In genomic region chr7:124413029-124413428, GRCh38 we compare ENCODE assay signal across 16 cellular contexts.
"Had no signal": no experiment of that assay in that cellular context is flagged by ENCODE, and none has a peak within 500 bp of the region (broad histone marks: within the 10 kb centered on the region; RNA-seq: fewer than 3 reads in every experiment).

No MANE protein-coding gene starts in this region.

- H3K27ac Mint-ChIP-seq: activated B cell treated with CpG ODN at 0.5 μM for 24 hours; activated CD4-positive, alpha-beta memory T cell treated with anti-CD3 and anti-CD28 coated beads for 36 hours; activated naive CD8-positive, alpha-beta T cell treated with anti-CD3 and anti-CD28 coated beads, Interleukin-2, amount 10 ng/mL, durations not matched to agents 7 days and 5 days; effector memory CD8-positive, alpha-beta T cell; neural progenitor cell had no signal

- H3K4me3 Mint-ChIP-seq: activated B cell treated with CpG ODN at 0.5 μM for 24 hours; activated CD4-positive, alpha-beta memory T cell treated with anti-CD3 and anti-CD28 coated beads for 36 hours; activated naive CD8-positive, alpha-beta T cell treated with anti-CD3 and anti-CD28 coated beads, Interleukin-2, amount 10 ng/mL, durations not matched to agents 7 days and 5 days; effector memory CD8-positive, alpha-beta T cell; neural progenitor cell had no signal

- H3K27me3 Mint-ChIP-seq: activated B cell treated with CpG ODN at 0.5 μM for 24 hours; activated CD4-positive, alpha-beta memory T cell treated with anti-CD3 and anti-CD28 coated beads for 36 hours; activated naive CD8-positive, alpha-beta T cell treated with anti-CD3 and anti-CD28 coated beads, Interleukin-2, amount 10 ng/mL, durations not matched to agents 7 days and 5 days; effector memory CD8-positive, alpha-beta T cell had no signal

- H3K4me1 Mint-ChIP-seq: activated B cell treated with CpG ODN at 0.5 μM for 24 hours; activated naive CD8-positive, alpha-beta T cell treated with anti-CD3 and anti-CD28 coated beads, Interleukin-2, amount 10 ng/mL, durations not matched to agents 7 days and 5 days had no signal

- ATAC-seq: body of pancreas; effector memory CD8-positive, alpha-beta T cell; left ventricle myocardium superior; psoas muscle; right cardiac atrium; stimulated activated naive CD8-positive, alpha-beta T cell treated with anti-CD3 and anti-CD28 coated beads, Interleukin-15, Interleukin-2, amounts not matched to agents 100 U/mL and 50 U/mL, for 24 hours had no signal

- H3K36me3 Mint-ChIP-seq: activated CD4-positive, alpha-beta memory T cell treated with anti-CD3 and anti-CD28 coated beads for 36 hours; activated naive CD8-positive, alpha-beta T cell treated with anti-CD3 and anti-CD28 coated beads, Interleukin-2, amount 10 ng/mL, durations not matched to agents 7 days and 5 days; neural progenitor cell had no signal

- H3K9me3 Mint-ChIP-seq: activated B cell treated with CpG ODN at 0.5 μM for 24 hours; activated CD4-positive, alpha-beta memory T cell treated with anti-CD3 and anti-CD28 coated beads for 36 hours; activated naive CD8-positive, alpha-beta T cell treated with anti-CD3 and anti-CD28 coated beads, Interleukin-2, amount 10 ng/mL, durations not matched to agents 7 days and 5 days; neural progenitor cell had no signal

- DNase-seq: activated B cell treated with CpG ODN at 0.5 μM for 24 hours; activated CD4-positive, alpha-beta memory T cell treated with anti-CD3 and anti-CD28 coated beads for 36 hours; activated CD4-positive, alpha-beta T cell treated with anti-CD3 and anti-CD28 coated beads for 4 hours; activated naive CD4-positive, alpha-beta T cell; activated naive CD8-positive, alpha-beta T cell treated with anti-CD3 and anti-CD28 coated beads, Interleukin-2, amount 10 ng/mL, durations not matched to agents 7 days and 5 days; activated T-cell treated with anti-CD3 and anti-CD28 coated beads for 4 hours; amygdala; body of pancreas; effector memory CD8-positive, alpha-beta T cell; left ventricle myocardium superior; psoas muscle; right cardiac atrium; stimulated activated naive CD8-positive, alpha-beta T cell treated with anti-CD3 and anti-CD28 coated beads, Interleukin-15, Interleukin-2, amounts not matched to agents 100 U/mL and 50 U/mL, for 24 hours; substantia nigra; tibial artery had no signal
